Comparison of ENCODE assay signal across 7 cellular contexts in genomic region chr13:112223929-112224328, GRCh38.
DNase-seq lines count a peak whose midpoint lies in the region; TF ChIP-seq lines count a peak whose summit lies in the region.
"Not testable (repeated sequence)": the region's sequence is repeated elsewhere in the genome, so short reads cannot be mapped to it uniquely, and the experiment has no call there.

No MANE protein-coding gene starts in this region.

- not testable (repeated sequence) for H3K4me1 Mint-ChIP-seq in endodermal cell; mesothelial cell of epicardium; type B pancreatic cell (ENCODE audit: unreplicated experiment)

- H3K36me3 ChIP-seq in endodermal cell (ENCODE audit: control insufficient read depth, insufficient read depth, low read length): not testable (repeated sequence)

- not testable (repeated sequence) for H3K27ac ChIP-seq in endodermal cell (ENCODE audit: low read depth, low read length)

- WGBS in endodermal cell (ENCODE audit: insufficient coverage in 1 of 2, insufficient read length in 1 of 2), 2 experiments: 78 to 87% methylated on average over 3 to 9 of the region's 9 CpGs

- not testable (repeated sequence) for H3K27me3 Mint-ChIP-seq in endodermal cell (ENCODE audit: insufficient read depth)
- H3K27me3 Mint-ChIP-seq in mesothelial cell of epicardium (ENCODE audit: low read depth) (peaks cover 44% of the 10 kb centered on the region), type B pancreatic cell (peaks cover 21% of the 10 kb centered on the region)

- not testable (repeated sequence) for H3K4me3 ChIP-seq in GM12864 (ENCODE audit: low read depth, low read length); endodermal cell (ENCODE audit: low read length)

- not testable (repeated sequence) for H3K4me3 Mint-ChIP-seq in endodermal cell, mesothelial cell of epicardium, type B pancreatic cell

- H3K9ac ChIP-seq in endodermal cell (ENCODE audit: extremely low read depth, low read length, poor library complexity, severe bottlenecking): not testable (repeated sequence)

- H3K4me1 ChIP-seq in endodermal cell (ENCODE audit: control insufficient read depth, insufficient read depth, low read length): not testable (repeated sequence)

- H3K27me3 ChIP-seq in endodermal cell (ENCODE audit: control insufficient read depth, insufficient read depth, low read length, poor library complexity, severe bottlenecking): not testable (repeated sequence)

- not testable (repeated sequence) for H3K27ac Mint-ChIP-seq in endodermal cell, mesothelial cell of epicardium, type B pancreatic cell

- not testable (repeated sequence) for DNase-seq in GM12864 (ENCODE audit: low read depth); endodermal cell; mesothelial cell of epicardium (ENCODE audit: low spot score in 2 of 2, unreplicated experiment in 2 of 2); type B pancreatic cell (ENCODE audit: extremely low spot score, unreplicated experiment)
- DNase-seq in HT-29 (ENCODE audit: low spot score) (peak; percentile 17), NCI-H82 (lab: John Stamatoyannopoulos, UW) (peak; percentile 11), RKO (ENCODE audit: low spot score) (peak; percentile 11)

- TF ChIP-seq CTCF in GM12864 (IDR thresholded peaks at IDR 0.05; ENCODE audit: low read depth, low read length, missing control alignments): peak; percentile 21
- peak; percentile 56 for TF ChIP-seq CTCF in endodermal cell (conservative IDR thresholded peaks at IDR 0.05)
- peak; percentile 59 for TF ChIP-seq CTCF in mesothelial cell of epicardium (IDR thresholded peaks at IDR 0.05; ENCODE audit: unreplicated experiment)
- peak; percentile 61 for TF ChIP-seq CTCF in type B pancreatic cell (conservative IDR thresholded peaks at IDR 0.05)

- H3K9me3 ChIP-seq in endodermal cell (ENCODE audit: control insufficient read depth, low read length): not testable (repeated sequence)

- not testable (repeated sequence) for H3K36me3 Mint-ChIP-seq in endodermal cell (ENCODE audit: low read depth); mesothelial cell of epicardium; type B pancreatic cell

- not testable (repeated sequence) for H3K9me3 Mint-ChIP-seq in endodermal cell, mesothelial cell of epicardium, type B pancreatic cell
